Comparison of ENCODE assay signal across 1 cellular context in the genomic region with DNA sequence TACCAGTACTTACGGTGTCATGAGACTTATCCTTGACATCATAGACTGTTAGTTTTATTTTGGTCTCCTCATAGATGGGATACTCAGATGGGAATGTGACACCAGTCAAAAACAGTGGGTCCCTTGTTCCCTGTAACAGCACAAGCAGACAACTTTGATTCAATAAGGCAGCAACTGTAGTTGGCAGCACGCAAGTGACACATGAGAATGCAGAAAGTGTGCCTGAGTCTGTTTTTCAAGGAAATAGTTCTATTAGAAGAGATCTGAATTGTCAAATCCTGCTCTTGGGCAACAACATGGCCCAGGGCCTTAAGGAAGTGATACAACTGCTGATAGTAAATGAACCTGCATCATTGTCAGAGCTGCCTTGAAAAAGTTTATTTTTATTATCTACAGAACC.
TF ChIP-seq lines count a peak whose summit lies in the region.

No MANE protein-coding gene starts in this region.

TF ChIP-seq in A549, 52 proteins besides CTCF, POLR2A, EP300 and RAD21 (continued from another document):
- TF ChIP-seq, protein P1, sequence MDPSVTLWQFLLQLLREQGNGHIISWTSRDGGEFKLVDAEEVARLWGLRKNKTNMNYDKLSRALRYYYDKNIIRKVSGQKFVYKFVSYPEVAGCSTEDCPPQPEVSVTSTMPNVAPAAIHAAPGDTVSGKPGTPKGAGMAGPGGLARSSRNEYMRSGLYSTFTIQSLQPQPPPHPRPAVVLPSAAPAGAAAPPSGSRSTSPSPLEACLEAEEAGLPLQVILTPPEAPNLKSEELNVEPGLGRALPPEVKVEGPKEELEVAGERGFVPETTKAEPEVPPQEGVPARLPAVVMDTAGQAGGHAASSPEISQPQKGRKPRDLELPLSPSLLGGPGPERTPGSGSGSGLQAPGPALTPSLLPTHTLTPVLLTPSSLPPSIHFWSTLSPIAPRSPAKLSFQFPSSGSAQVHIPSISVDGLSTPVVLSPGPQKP (IDR thresholded peaks at IDR 0.05; ENCODE audit: low read depth, low read length) = no peak
- no peak for TF ChIP-seq NR3C1 (IDR thresholded peaks at IDR 0.05)
